23 cellular contexts compared by ENCODE assay signal in the genomic region with DNA sequence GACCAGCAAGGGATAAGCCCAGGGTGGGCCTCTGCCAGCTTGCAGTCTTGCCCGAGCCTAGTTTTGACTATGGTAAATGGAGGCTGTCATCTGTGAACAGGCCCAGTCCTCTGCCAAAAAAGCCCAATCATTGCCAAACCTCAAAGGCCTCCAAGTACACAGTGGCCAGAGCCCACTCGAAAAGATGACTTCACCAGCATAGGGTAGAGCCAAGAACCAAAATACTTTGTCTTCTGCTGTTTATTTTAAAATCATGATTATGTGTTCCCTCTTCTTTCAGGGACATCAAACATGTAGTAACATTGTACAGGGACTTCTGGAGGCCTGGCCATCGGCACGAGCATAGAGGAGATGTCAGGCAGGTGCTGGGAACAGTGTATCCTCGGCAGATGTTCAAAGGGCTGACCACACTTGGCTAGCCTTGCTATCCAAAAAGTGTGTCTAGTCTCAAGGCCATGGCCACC.
A peak's percentile ranks its signal among the peaks of the same experiment; 100 is the strongest.
DNase-seq lines count a peak whose midpoint lies in the region; ATAC-seq, FAIRE-seq and TF ChIP-seq lines count a peak whose summit lies in the region.
"Had no signal": no experiment of that assay in that cellular context is flagged by ENCODE, and none has a peak within 500 bp of the region (broad histone marks: within the 10 kb centered on the region; RNA-seq: fewer than 3 reads in every experiment).

No MANE protein-coding gene starts in this region.

- H3K9ac ChIP-seq in HepG2 (ENCODE audit: insufficient read depth, low read depth, low read length) = no peak overlapping the region

- no peaks in the 10 kb centered on the region for H4K20me1 ChIP-seq in HepG2 (ENCODE audit: insufficient read depth, low read length)

- H3K27ac ChIP-seq in gastrocnemius medialis (peak overlapping the region in 3 of 4 donors; percentile 40 to 79 (median 69)), HepG2 (ENCODE audit: extremely low read length, insufficient read depth, low read length) (no peak overlapping the region)
- H3K27ac ChIP-seq: body of pancreas, hepatocyte, right lobe of liver, thyroid gland had no signal

- TF ChIP-seq CTCF in astrocyte of the cerebellum (IDR thresholded peaks at IDR 0.05; ENCODE audit: low read depth, low read length, missing control alignments) (no peak), gastrocnemius medialis (IDR thresholded peaks at IDR 0.05 in 4 of 5, conservative IDR thresholded peaks at IDR 0.05 in 1 of 5) (no peak), HepG2 (CRISPR knock-in tag; IDR thresholded peaks at IDR 0.05) (no peak)

- no peak overlapping the region for H3K4me3 ChIP-seq in astrocyte of the cerebellum (ENCODE audit: low read depth, low read length)
- H3K4me3 ChIP-seq in gastrocnemius medialis = no peak overlapping the region
- H3K4me3 ChIP-seq in HepG2 (replicated peaks in 1 of 3; ENCODE audit: insufficient read depth in 1 of 3, low read depth in 2 of 3, low read length in 3 of 3) = no peak overlapping the region
- H3K4me3 ChIP-seq: body of pancreas, hepatocyte, right lobe of liver, thyroid gland had no signal

- H3K9me3 Mint-ChIP-seq in activated CD4-positive, alpha-beta memory T cell treated with anti-CD3 and anti-CD28 coated beads for 36 hours = peaks cover 1% of the 10 kb centered on the region
- H3K9me3 Mint-ChIP-seq: activated naive CD4-positive, alpha-beta T cell treated with anti-CD3 and anti-CD28 coated beads, Interleukin-2, amount 50 U/mL, for 24 hours; stimulated activated effector memory CD8-positive, alpha-beta T cell treated with anti-CD3 and anti-CD28 coated beads, Interleukin-12 subunit alpha, Interleukin-12 subunit beta, amount 100 ng/mL, for 72 hours had no signal

- H3K4me3 Mint-ChIP-seq in activated CD4-positive, alpha-beta memory T cell treated with anti-CD3 and anti-CD28 coated beads for 36 hours = no peak overlapping the region
- H3K4me3 Mint-ChIP-seq: activated naive CD4-positive, alpha-beta T cell treated with anti-CD3 and anti-CD28 coated beads, Interleukin-2, amount 50 U/mL, for 24 hours; CD4-positive, alpha-beta memory T cell; naive B cell; stimulated activated effector memory CD8-positive, alpha-beta T cell treated with anti-CD3 and anti-CD28 coated beads, Interleukin-12 subunit alpha, Interleukin-12 subunit beta, amount 100 ng/mL, for 72 hours had no signal

- TF ChIP-seq EP300 in HepG2 (IDR thresholded peaks at IDR 0.05; ENCODE audit: low read depth in 2 of 2, low read length in 2 of 2) (no peak), HepG2 (CRISPR knock-in tag; IDR thresholded peaks at IDR 0.05; ENCODE audit: borderline replicate concordance) (no peak)

- DNase-seq in HTR-8/SVneo (ENCODE audit: insufficient read length, low spot score) = no peak
- DNase-seq in astrocyte of the cerebellum (ENCODE audit: low read depth) = peak; percentile 54
- no peak for DNase-seq in left cardiac atrium
- peak; percentile 55 to 81 for DNase-seq in gastrocnemius medialis
- DNase-seq in HepG2 (ENCODE audit: low spot score) = no peak
- no peak for DNase-seq in activated CD4-positive, alpha-beta memory T cell treated with anti-CD3 and anti-CD28 coated beads for 36 hours
- DNase-seq: activated CD4-positive, CD25-positive, alpha-beta regulatory T cell treated with anti-CD3 and anti-CD28 coated beads, Interleukin-2, amount 50 U/mL, for 72 hours; body of pancreas; CD4-positive, alpha-beta memory T cell; DMS153; Kasumi-1; naive B cell; NCI-H1105; NCI-H69; right lobe of liver; SW 1271; thyroid gland had no signal

- FAIRE-seq in HTR-8/SVneo (lab: Jason Lieb, UNC) (peak; percentile 51), HepG2 (lab: Jason Lieb, UNC) (no peak)
- FAIRE-seq: G401.6 had no signal

- WGBS in HepG2 (ENCODE audit: low lambda C conversion rate) = 13% methylated on average over 5 of the region's 5 CpGs

- no peak overlapping the region for H2AFZ ChIP-seq in HepG2 (ENCODE audit: low read length)
- H2AFZ ChIP-seq: hepatocyte had no signal

- in situ Hi-C loops in astrocyte of the cerebellum (cut with HindIII; ENCODE audit: low sequenced_read_pairs) = no loop called here
- in situ Hi-C loops in gastrocnemius medialis (cut with MboI; ENCODE audit: low sequenced_read_pairs in 4 of 4) = no loop called here
- in situ Hi-C loops in HepG2 (cut with HindIII; ENCODE audit: extremely low pct_ligation_motif_present, low pct_unique_long_range_greater_than_20kb) = no loop called here

- H3K27me3 Mint-ChIP-seq in activated CD4-positive, alpha-beta memory T cell treated with anti-CD3 and anti-CD28 coated beads for 36 hours = peaks cover 8% of the 10 kb centered on the region

- peaks cover 5% of the 10 kb centered on the region for H3K4me1 Mint-ChIP-seq in activated CD4-positive, alpha-beta memory T cell treated with anti-CD3 and anti-CD28 coated beads for 36 hours (ENCODE audit: low read depth)
- H3K4me1 Mint-ChIP-seq: activated naive CD4-positive, alpha-beta T cell treated with anti-CD3 and anti-CD28 coated beads, Interleukin-2, amount 50 U/mL, for 24 hours; CD4-positive, alpha-beta memory T cell; naive B cell; stimulated activated effector memory CD8-positive, alpha-beta T cell treated with anti-CD3 and anti-CD28 coated beads, Interleukin-12 subunit alpha, Interleukin-12 subunit beta, amount 100 ng/mL, for 72 hours had no signal

- H3K27me3 ChIP-seq in gastrocnemius medialis (no peaks in the 10 kb centered on the region), HepG2 (ENCODE audit: control insufficient read depth in 1 of 2, insufficient read depth in 2 of 2, low read length in 2 of 2) (peaks cover 0 to 16% of the 10 kb centered on the region in 2 experiments; a peak in 2 of 5 replicates)
- H3K27me3 ChIP-seq: body of pancreas, hepatocyte, right lobe of liver, thyroid gland had no signal

- intact Hi-C loops in left cardiac atrium (cut with DNase I) (no loop called here), gastrocnemius medialis (cut with DNase I; ENCODE audit: low total_unique reads) (no loop called here), HepG2 (cut with micrococcal nuclease; ENCODE audit: unreplicated experiment) (no loop called here)
- intact Hi-C loops in activated CD4-positive, alpha-beta memory T cell treated with anti-CD3 and anti-CD28 coated beads for 36 hours (cut with micrococcal nuclease) = no loop called here

- BruUV-seq in HepG2 (replicated peaks; lab: Mats Ljungman, UMichigan) = no TSS peak

- H3K4me1 ChIP-seq in gastrocnemius medialis (peaks cover 0 to 15% of the 10 kb centered on the region in 2 donors), HepG2 (ENCODE audit: insufficient read depth, low read length) (no peaks in the 10 kb centered on the region)
- H3K4me1 ChIP-seq: body of pancreas, right lobe of liver, thyroid gland had no signal

- H3K36me3 ChIP-seq in gastrocnemius medialis = no peaks in the 10 kb centered on the region
- H3K36me3 ChIP-seq in HepG2 (replicated peaks in 1 of 2; ENCODE audit: control insufficient read depth in 1 of 2, insufficient read depth in 2 of 2, low read length in 2 of 2) = no peaks in the 10 kb centered on the region
- H3K36me3 ChIP-seq: right lobe of liver, thyroid gland had no signal

- H3K4me2 ChIP-seq in HepG2 (ENCODE audit: low read depth, low read length) = no peak overlapping the region
- H3K4me2 ChIP-seq: hepatocyte had no signal

- POLR2A ChIA-PET in HepG2 (lab: Yijun Ruan, JAX) = no interaction called here
- POLR2A ChIA-PET in activated CD4-positive, alpha-beta memory T cell treated with anti-CD3 and anti-CD28 coated beads for 36 hours (lab: Charles Lee) = no interaction called here

- ATAC-seq in left cardiac atrium (peak; percentile 63 to 92), gastrocnemius medialis (peak; percentile 78 to 96), HG03280 (IDR thresholded peaks at IDR 0.05; ENCODE audit: unreplicated experiment) (no peak), HepG2 (no peak), GM18505 (IDR thresholded peaks at IDR 0.05; ENCODE audit: unreplicated experiment) (no peak)
- ATAC-seq: body of pancreas; right lobe of liver; stimulated activated effector memory CD8-positive, alpha-beta T cell treated with anti-CD3 and anti-CD28 coated beads, Interleukin-12 subunit alpha, Interleukin-12 subunit beta, amount 100 ng/mL, for 72 hours had no signal

- TF ChIP-seq RAD21 in HepG2 (CRISPR knock-in tag; IDR thresholded peaks at IDR 0.05) = no peak

- H3K36me3 Mint-ChIP-seq in activated CD4-positive, alpha-beta memory T cell treated with anti-CD3 and anti-CD28 coated beads for 36 hours = no peaks in the 10 kb centered on the region
- H3K36me3 Mint-ChIP-seq: activated naive CD4-positive, alpha-beta T cell treated with anti-CD3 and anti-CD28 coated beads, Interleukin-2, amount 50 U/mL, for 24 hours; CD4-positive, alpha-beta memory T cell; stimulated activated effector memory CD8-positive, alpha-beta T cell treated with anti-CD3 and anti-CD28 coated beads, Interleukin-12 subunit alpha, Interleukin-12 subunit beta, amount 100 ng/mL, for 72 hours had no signal

- no peak overlapping the region for H3K27ac Mint-ChIP-seq in activated CD4-positive, alpha-beta memory T cell treated with anti-CD3 and anti-CD28 coated beads for 36 hours
- H3K27ac Mint-ChIP-seq: activated naive CD4-positive, alpha-beta T cell treated with anti-CD3 and anti-CD28 coated beads, Interleukin-2, amount 50 U/mL, for 24 hours; CD4-positive, alpha-beta memory T cell; naive B cell; stimulated activated effector memory CD8-positive, alpha-beta T cell treated with anti-CD3 and anti-CD28 coated beads, Interleukin-12 subunit alpha, Interleukin-12 subunit beta, amount 100 ng/mL, for 72 hours had no signal

- no peaks in the 10 kb centered on the region for H3K79me2 ChIP-seq in HepG2 (ENCODE audit: insufficient read depth, low read length)
- H3K79me2 ChIP-seq: hepatocyte had no signal

- H3K9me3 ChIP-seq in gastrocnemius medialis (no peaks in the 10 kb centered on the region), HepG2 (ENCODE audit: low read length) (no peaks in the 10 kb centered on the region)
- H3K9me3 ChIP-seq: body of pancreas, right lobe of liver, thyroid gland had no signal

- CTCF ChIA-PET in HepG2 (lab: Yijun Ruan, JAX; ENCODE audit: low intra/inter-chr PET ratio, low total read pairs) = no interaction called here
- CTCF ChIA-PET in activated CD4-positive, alpha-beta memory T cell treated with anti-CD3 and anti-CD28 coated beads for 36 hours (lab: Charles Lee) = no interaction called here

- TF ChIP-seq POLR2A in gastrocnemius medialis (IDR thresholded peaks at IDR 0.05) = no peak
- TF ChIP-seq POLR2A in HepG2 (IDR thresholded peaks at IDR 0.05; ENCODE audit: insufficient read depth in 1 of 2, low read depth in 2 of 2, low read length in 2 of 2) = no peak
- no peak for TF ChIP-seq POLR2A in GM18505 (IDR thresholded peaks at IDR 0.05; ENCODE audit: borderline replicate concordance, extremely low read depth, insufficient read depth, insufficient read length)

TF ChIP-seq in HepG2, 621 proteins besides CTCF, POLR2A, EP300 and RAD21 (continues in another document):
- TF ChIP-seq ZNF510 (CRISPR knock-in tag; IDR thresholded peaks at IDR 0.05; ENCODE audit: low read depth) = no peak
- TF ChIP-seq ZNF12 (CRISPR knock-in tag; IDR thresholded peaks at IDR 0.05) = no peak
- no peak for TF ChIP-seq GFI1 (CRISPR knock-in tag; IDR thresholded peaks at IDR 0.05; ENCODE audit: borderline replicate concordance)
- TF ChIP-seq NFYB (CRISPR knock-in tag; IDR thresholded peaks at IDR 0.05) = no peak
- no peak for TF ChIP-seq RFX3 (CRISPR knock-in tag; IDR thresholded peaks at IDR 0.05)

Comparison
In these comparisons a context has a peak if more than half of its experiments do, and no peak if none do; other contexts are left out.
1. DNase-seq: peak in astrocyte of the cerebellum (single experiment) and gastrocnemius medialis (2 of 2); none in HTR-8/SVneo (single experiment), left cardiac atrium (single experiment), HepG2 (single experiment) and activated CD4-positive, alpha-beta memory T cell treated with anti-CD3 and anti-CD28 coated beads for 36 hours (single experiment).
2. ATAC-seq: peak in left cardiac atrium (2 of 2) and gastrocnemius medialis (2 of 2); none in HG03280 (single experiment), HepG2 (single experiment) and GM18505 (single experiment).